11 cellular contexts compared by ENCODE assay signal in the genomic region with DNA sequence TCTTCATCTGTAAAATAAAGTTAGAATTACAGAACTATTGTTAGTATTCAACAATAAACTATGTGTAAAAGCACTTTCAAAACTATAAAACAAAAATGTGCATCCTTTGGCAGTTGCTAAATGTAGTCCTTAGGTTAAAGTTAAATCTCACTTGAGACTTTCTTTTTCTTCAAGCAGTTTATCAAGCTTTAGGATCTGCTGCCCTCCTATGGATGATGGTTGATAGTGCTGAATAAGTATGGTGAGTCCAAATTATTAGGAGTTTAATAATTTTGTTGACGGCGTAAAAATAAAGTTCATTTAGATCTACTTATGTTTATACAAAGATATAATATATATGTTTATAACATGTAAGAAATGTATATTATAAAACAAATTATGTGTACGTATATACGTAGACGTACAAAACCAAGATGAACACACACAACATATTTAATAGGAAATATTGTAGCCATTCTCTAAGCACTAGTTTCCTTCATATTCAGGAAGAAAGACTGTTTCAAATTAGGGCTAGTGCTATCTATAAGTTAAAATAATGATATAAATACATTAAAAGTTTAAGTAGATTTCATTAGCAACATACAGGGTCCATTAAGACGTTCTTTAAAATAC. TPM values are rescaled to one million over a fixed set of nuclear protein-coding genes. Genes with fewer than 3 reads are reported as not detected.
DNase-seq lines count a peak whose midpoint lies in the region; ATAC-seq and TF ChIP-seq lines count a peak whose summit lies in the region.
"Had no signal": no experiment of that assay in that cellular context is flagged by ENCODE, and none has a peak within 500 bp of the region (broad histone marks: within the 10 kb centered on the region; RNA-seq: fewer than 3 reads in every experiment).

No MANE protein-coding gene starts in this region.

- H3K27ac ChIP-seq in endodermal cell (ENCODE audit: low read depth, low read length) = no peak overlapping the region
- H3K27ac ChIP-seq: BLaER1 had no signal

- no peaks in the 10 kb centered on the region for H3K27me3 ChIP-seq in endodermal cell (ENCODE audit: control insufficient read depth, insufficient read depth, low read length, poor library complexity, severe bottlenecking)
- H3K27me3 ChIP-seq: BLaER1 had no signal

- no peak overlapping the region for H3K4me3 Mint-ChIP-seq in endodermal cell
- H3K4me3 Mint-ChIP-seq: naive B cell had no signal

- peaks cover 9% of the 10 kb centered on the region for H3K9me3 ChIP-seq in endodermal cell (ENCODE audit: control insufficient read depth, low read length)
- H3K9me3 ChIP-seq: BLaER1 had no signal

- H3K9me3 Mint-ChIP-seq in endodermal cell = peaks cover 3% of the 10 kb centered on the region

- peak in 2 of 3 experiments; percentile 37 to 80 for DNase-seq in NCI-H1417 (lab: John Stamatoyannopoulos, UW)
- DNase-seq in NCI-H1417 treated with DMSO at 0.1 percent for 48 hours (lab: John Stamatoyannopoulos, UW) = no peak
- DNase-seq in NCI-H2029 treated with DMSO at 0.1 percent for 48 hours (lab: John Stamatoyannopoulos, UW) = peak; percentile 22
- no peak for DNase-seq in endodermal cell
- peak; percentile 77 for DNase-seq in renal cortical epithelial cell (ENCODE audit: low read depth)
- DNase-seq in stimulated activated CD4-positive, alpha-beta T cell treated with anti-CD3 and anti-CD28 coated beads, Interleukin-2, amount 100 ng/mL, for 24 hours = no peak
- no peak for DNase-seq in omental fat pad (ENCODE audit: low spot score)
- DNase-seq: naive B cell had no signal

- H3K9ac ChIP-seq in endodermal cell (ENCODE audit: extremely low read depth, low read length, poor library complexity, severe bottlenecking) = no peak overlapping the region
- H3K9ac ChIP-seq: BLaER1 had no signal

- H3K36me3 ChIP-seq in endodermal cell (ENCODE audit: control insufficient read depth, insufficient read depth, low read length) = no peaks in the 10 kb centered on the region
- H3K36me3 ChIP-seq: BLaER1 had no signal

- no peak overlapping the region for H3K4me3 ChIP-seq in endodermal cell (ENCODE audit: low read length)
- H3K4me3 ChIP-seq: BLaER1 had no signal

- TF ChIP-seq CTCF in endodermal cell (conservative IDR thresholded peaks at IDR 0.05) = peak; percentile 92
- no peak for TF ChIP-seq CTCF in omental fat pad (IDR thresholded peaks at IDR 0.05)

- no peaks in the 10 kb centered on the region for H3K4me1 ChIP-seq in endodermal cell (ENCODE audit: control insufficient read depth, insufficient read depth, low read length)
- H3K4me1 ChIP-seq: BLaER1 had no signal

- H3K27me3 Mint-ChIP-seq in endodermal cell (ENCODE audit: insufficient read depth) = no peaks in the 10 kb centered on the region
- H3K27me3 Mint-ChIP-seq: naive B cell had no signal

- ATAC-seq in omental fat pad (ENCODE audit: low FRiP score) = no peak
- ATAC-seq in GM21528 (IDR thresholded peaks at IDR 0.05; ENCODE audit: low FRiP score, unreplicated experiment) = no peak

- H3K36me3 Mint-ChIP-seq in endodermal cell (ENCODE audit: low read depth) = no peaks in the 10 kb centered on the region
- H3K36me3 Mint-ChIP-seq: naive B cell had no signal

- WGBS in endodermal cell (ENCODE audit: insufficient coverage in 1 of 2, insufficient read length in 1 of 2), 2 experiments = no CpG with 5 or more reads among the region's 6 CpGs

- no peak overlapping the region for H3K27ac Mint-ChIP-seq in endodermal cell
- H3K27ac Mint-ChIP-seq: naive B cell had no signal

- no peaks in the 10 kb centered on the region for H3K4me1 Mint-ChIP-seq in endodermal cell
- H3K4me1 Mint-ChIP-seq: naive B cell had no signal

RNA-seq across cellular contexts. Expression of gene UGT2A2, which starts 22.3 kb away (rescaled TPM):
- total RNA-seq in endodermal cell (not detected), renal cortical epithelial cell (not detected in 2 replicates), omental fat pad (not detected)
- polyA plus RNA-seq in endodermal cell (2013, experiment 1 of 2) = not detected
- not detected for polyA plus RNA-seq in endodermal cell (2013, experiment 2 of 2)
- total RNA-seq: T-helper 2 cell treated with Interferon-gamma antibody and Interleukin-4, amounts not matched to agents 100 ng/mL and 5 ng/mL, for 36 hours had no signal

RNA-seq across cellular contexts. Expression of gene UGT2A1, which starts 35.9 kb away (rescaled TPM):
- total RNA-seq in endodermal cell (not detected), renal cortical epithelial cell (not detected in 2 replicates), omental fat pad (not detected)
- polyA plus RNA-seq in endodermal cell (2013, experiment 1 of 2) = 0.18 TPM
- polyA plus RNA-seq in endodermal cell (2013, experiment 2 of 2) = 0.12 TPM
- total RNA-seq: T-helper 2 cell treated with Interferon-gamma antibody and Interleukin-4, amounts not matched to agents 100 ng/mL and 5 ng/mL, for 36 hours had no signal

Comparison
In these comparisons a context has a peak if more than half of its experiments do, and no peak if none do; other contexts are left out.
1. DNase-seq: peak in NCI-H1417 (2 of 3), NCI-H2029 treated with DMSO at 0.1 percent for 48 hours (single experiment) and renal cortical epithelial cell (single experiment); none in NCI-H1417 treated with DMSO at 0.1 percent for 48 hours (single experiment), endodermal cell (single experiment), stimulated activated CD4-positive, alpha-beta T cell treated with anti-CD3 and anti-CD28 coated beads, Interleukin-2, amount 100 ng/mL, for 24 hours (0 of 2) and omental fat pad (single experiment).